ENCODE assay signal across 20 cellular contexts in genomic region chr11:118705796-118706545, GRCh38. TPM values are rescaled to one million over a fixed set of nuclear protein-coding genes. Genes with fewer than 3 reads are reported as not detected.
DNase-seq lines count a peak whose midpoint lies in the region; ATAC-seq, FAIRE-seq and TF ChIP-seq lines count a peak whose summit lies in the region.
"Had no signal": no experiment of that assay in that cellular context is flagged by ENCODE, and none has a peak within 500 bp of the region (broad histone marks: within the 10 kb centered on the region; RNA-seq: fewer than 3 reads in every experiment).

No MANE protein-coding gene starts in this region.

- no peaks in the 10 kb centered on the region for H3K79me2 ChIP-seq in K562 (ENCODE audit: control insufficient read depth, insufficient read depth, low read length)

- peaks cover 0 to 2% (median 0%) of the 10 kb centered on the region in 7 donors for H3K9me3 Mint-ChIP-seq in CD4-positive, CD25-positive, alpha-beta regulatory T cell
- H3K9me3 Mint-ChIP-seq in naive thymus-derived CD4-positive, alpha-beta T cell: peaks cover 0 to 3% (median 0%) of the 10 kb centered on the region in 11 donors
- H3K9me3 Mint-ChIP-seq in Calu3 (ENCODE audit: low read depth, unreplicated experiment): no peaks in the 10 kb centered on the region
- H3K9me3 Mint-ChIP-seq in activated CD8-positive, alpha-beta T cell treated with anti-CD3 and anti-CD28 coated beads, Interleukin-2, amount 10 ng/mL, durations not matched to agents 7 days and 5 days (ENCODE audit: insufficient read depth): no peaks in the 10 kb centered on the region

- H3K27me3 ChIP-seq in CD4-positive, CD25-positive, alpha-beta regulatory T cell (ENCODE audit: control insufficient read depth, insufficient read depth, low read length): no peaks in the 10 kb centered on the region
- no peaks in the 10 kb centered on the region for H3K27me3 ChIP-seq in K562 (ENCODE audit: control insufficient read depth in 2 of 2, insufficient read depth in 2 of 2, low read length in 2 of 2)
- no peaks in the 10 kb centered on the region for H3K27me3 ChIP-seq in naive thymus-derived CD4-positive, alpha-beta T cell (ENCODE audit: control insufficient read depth in 2 of 2, insufficient read depth in 2 of 2, low read length in 2 of 2)
- H3K27me3 ChIP-seq: Peyer's patch, right lobe of liver, suprapubic skin had no signal

- H3K4me1 Mint-ChIP-seq in CD4-positive, CD25-positive, alpha-beta regulatory T cell: peaks cover 18 to 63% (median 30%) of the 10 kb centered on the region in 4 donors
- peaks cover 19 to 59% (median 43%) of the 10 kb centered on the region in 7 donors for H3K4me1 Mint-ChIP-seq in naive thymus-derived CD4-positive, alpha-beta T cell
- no peaks in the 10 kb centered on the region for H3K4me1 Mint-ChIP-seq in Calu3 (ENCODE audit: low read depth, unreplicated experiment)
- peaks cover 21% of the 10 kb centered on the region for H3K4me1 Mint-ChIP-seq in activated CD8-positive, alpha-beta T cell treated with anti-CD3 and anti-CD28 coated beads, Interleukin-2, amount 10 ng/mL, durations not matched to agents 7 days and 5 days (ENCODE audit: low read depth)

- no peak overlapping the region for H3K4me2 ChIP-seq in K562 (ENCODE audit: insufficient read depth, low read length)

- ATAC-seq in CD4-positive, CD25-positive, alpha-beta regulatory T cell (ENCODE audit: low read depth in 2 of 2): peak in 1 of 2 donors; percentile 23
- ATAC-seq in K562 (no peak), Right ventricle myocardium superior (ENCODE audit: poor library complexity) (no peak)
- no peak for ATAC-seq in naive thymus-derived CD4-positive, alpha-beta T cell
- no peak for ATAC-seq in activated CD8-positive, alpha-beta T cell treated with anti-CD3 and anti-CD28 coated beads, Interleukin-2, amount 10 ng/mL, durations not matched to agents 7 days and 5 days

- H3K9me1 ChIP-seq in K562 (ENCODE audit: control insufficient read depth, insufficient read depth, low read length): no peaks in the 10 kb centered on the region

- H3K4me3 Mint-ChIP-seq in CD4-positive, CD25-positive, alpha-beta regulatory T cell: peak overlapping the region; percentile 51 to 83 (median 80)
- H3K4me3 Mint-ChIP-seq in naive thymus-derived CD4-positive, alpha-beta T cell: peak overlapping the region in 9 of 10 donors; percentile 55 to 84 (median 76)
- H3K4me3 Mint-ChIP-seq in Calu3 (ENCODE audit: low read depth, unreplicated experiment): no peak overlapping the region
- no peak overlapping the region for H3K4me3 Mint-ChIP-seq in activated CD8-positive, alpha-beta T cell treated with anti-CD3 and anti-CD28 coated beads, Interleukin-2, amount 10 ng/mL, durations not matched to agents 7 days and 5 days

- no peak for TF ChIP-seq CTCF in K562 (IDR thresholded peaks at IDR 0.05 in 2 of 3, conservative IDR thresholded peaks at IDR 0.05 in 1 of 3; ENCODE audit: insufficient read depth in 2 of 3, low read depth in 1 of 3, low read length in 3 of 3)
- TF ChIP-seq CTCF in Calu3 (IDR thresholded peaks at IDR 0.05; ENCODE audit: unreplicated experiment): no peak

- BruUV-seq in K562 (replicated peaks; lab: Mats Ljungman, UMichigan) (no TSS peak), Calu3 (replicated peaks; lab: Mats Ljungman, UMichigan) (no TSS peak)

- peak overlapping the region; percentile 64 for H2AFZ ChIP-seq in K562 (ENCODE audit: low read depth, low read length)

- H3K9ac ChIP-seq in K562 (ENCODE audit: insufficient read depth in 1 of 2, low read depth in 2 of 2, low read length in 2 of 2): no peak overlapping the region

- peaks cover 41% of the 10 kb centered on the region for H3K4me1 ChIP-seq in CD4-positive, CD25-positive, alpha-beta regulatory T cell (ENCODE audit: control insufficient read depth, insufficient read depth, low read length, poor library complexity, severe bottlenecking)
- H3K4me1 ChIP-seq in K562 (replicated peaks in 1 of 2; ENCODE audit: control insufficient read depth in 2 of 2, insufficient read depth in 2 of 2, low read length in 2 of 2): peaks cover 5 to 8% of the 10 kb centered on the region in 2 experiments; a peak in 3 of 5 replicates
- peaks cover 21 to 39% of the 10 kb centered on the region in 2 donors for H3K4me1 ChIP-seq in naive thymus-derived CD4-positive, alpha-beta T cell (ENCODE audit: control insufficient read depth in 2 of 2, insufficient read depth in 2 of 2, low read length in 2 of 2)
- H3K4me1 ChIP-seq: right lobe of liver had no signal

- H3K27me3 Mint-ChIP-seq in CD4-positive, CD25-positive, alpha-beta regulatory T cell: peaks cover 6% of the 10 kb centered on the region
- peaks cover 0 to 12% (median 0%) of the 10 kb centered on the region in 5 donors for H3K27me3 Mint-ChIP-seq in naive thymus-derived CD4-positive, alpha-beta T cell
- peaks cover 25% of the 10 kb centered on the region for H3K27me3 Mint-ChIP-seq in Calu3 (ENCODE audit: unreplicated experiment)
- peaks cover 22% of the 10 kb centered on the region for H3K27me3 Mint-ChIP-seq in activated CD8-positive, alpha-beta T cell treated with anti-CD3 and anti-CD28 coated beads, Interleukin-2, amount 10 ng/mL, durations not matched to agents 7 days and 5 days (ENCODE audit: low read depth)

- H3K27ac ChIP-seq in CD4-positive, CD25-positive, alpha-beta regulatory T cell (ENCODE audit: insufficient read depth, low read length, poor library complexity, severe bottlenecking): peak overlapping the region; percentile 63
- no peak overlapping the region for H3K27ac ChIP-seq in K562 (ENCODE audit: extremely low read depth, low read depth, low read length)
- peak overlapping the region; percentile 62 for H3K27ac ChIP-seq in naive thymus-derived CD4-positive, alpha-beta T cell (ENCODE audit: low read depth, low read length)
- H3K27ac ChIP-seq: Peyer's patch, right lobe of liver, suprapubic skin had no signal

- no peaks in the 10 kb centered on the region for H3K9me3 ChIP-seq in CD4-positive, CD25-positive, alpha-beta regulatory T cell (ENCODE audit: control insufficient read depth in 2 of 2, low read length in 2 of 2)
- H3K9me3 ChIP-seq in K562 (replicated peaks; ENCODE audit: control insufficient read depth, insufficient read depth, low read depth, low read length): no peaks in the 10 kb centered on the region
- no peaks in the 10 kb centered on the region for H3K9me3 ChIP-seq in naive thymus-derived CD4-positive, alpha-beta T cell (ENCODE audit: control insufficient read depth in 2 of 3, low read length in 3 of 3)
- H3K9me3 ChIP-seq: Peyer's patch, right lobe of liver, suprapubic skin had no signal

- FAIRE-seq in GM12892 (lab: Jason Lieb, UNC) (peak; percentile 38), K562 (lab: Jason Lieb, UNC) (no peak)
- FAIRE-seq: frontal cortex, GM12878, keratinocyte had no signal

- CTCF ChIA-PET in K562 (lab: Yijun Ruan, JAX; ENCODE audit: low intra/inter-chr PET ratio) (no interaction called here), Calu3 (lab: Charles Lee) (no interaction called here)
- CTCF ChIA-PET in naive thymus-derived CD4-positive, alpha-beta T cell (lab: Charles Lee): interaction anchor here (0.6 to 2.4 kb wide), 9 partner anchors 9 to 186 kb away, joined by 3 to 30 read pairs (median 4); no protein-coding TSS in a partner anchor
- CTCF ChIA-PET in activated CD8-positive, alpha-beta T cell treated with anti-CD3 and anti-CD28 coated beads, Interleukin-2, amount 10 ng/mL, durations not matched to agents 7 days and 5 days (lab: Charles Lee): interaction anchor here (0.9 to 3.7 kb wide), 3 partner anchors 11 to 127 kb away, joined by 3 to 40 read pairs (median 5); no protein-coding TSS in a partner anchor

- H3K4me3 ChIP-seq in CD4-positive, CD25-positive, alpha-beta regulatory T cell (ENCODE audit: low read depth, low read length): peak overlapping the region; percentile 44
- no peak overlapping the region for H3K4me3 ChIP-seq in K562
- no peak overlapping the region for H3K4me3 ChIP-seq in naive thymus-derived CD4-positive, alpha-beta T cell (ENCODE audit: low read length)
- H3K4me3 ChIP-seq: GM12878, Peyer's patch, right lobe of liver, suprapubic skin had no signal

- H3K27ac Mint-ChIP-seq in CD4-positive, CD25-positive, alpha-beta regulatory T cell: peak overlapping the region; percentile 95 to 97 (median 97)
- H3K27ac Mint-ChIP-seq in naive thymus-derived CD4-positive, alpha-beta T cell: peak overlapping the region; percentile 15 to 99 (median 95)
- no peak overlapping the region for H3K27ac Mint-ChIP-seq in Calu3 (ENCODE audit: unreplicated experiment)
- no peak overlapping the region for H3K27ac Mint-ChIP-seq in activated CD8-positive, alpha-beta T cell treated with anti-CD3 and anti-CD28 coated beads, Interleukin-2, amount 10 ng/mL, durations not matched to agents 7 days and 5 days

- in situ Hi-C loops in K562 (cut with MboI): no loop called here

- WGBS in K562 (ENCODE audit: insufficient coverage, low coverage, missing lambda C conversion rate): 71% methylated on average over 11 of the region's 12 CpGs

- no peaks in the 10 kb centered on the region for H3K36me3 ChIP-seq in CD4-positive, CD25-positive, alpha-beta regulatory T cell (ENCODE audit: control insufficient read depth, insufficient read depth, low read length)
- H3K36me3 ChIP-seq in K562 (ENCODE audit: control insufficient read depth, insufficient read depth, low read length): no peaks in the 10 kb centered on the region
- H3K36me3 ChIP-seq in naive thymus-derived CD4-positive, alpha-beta T cell (ENCODE audit: control insufficient read depth in 2 of 3, insufficient read depth in 3 of 3, low read length in 3 of 3): no peaks in the 10 kb centered on the region
- H3K36me3 ChIP-seq: Peyer's patch, right lobe of liver, suprapubic skin had no signal

- TF ChIP-seq POLR2A in GM12892 (IDR thresholded peaks at IDR 0.05; ENCODE audit: low read depth, low read length): no peak
- no peak for TF ChIP-seq POLR2A in K562 (conservative IDR thresholded peaks at IDR 0.05)

- TF ChIP-seq RAD21 in K562 (CRISPR knock-in tag; conservative IDR thresholded peaks at IDR 0.05 in 1 of 2, IDR thresholded peaks at IDR 0.05 in 1 of 2): no peak

- POLR2A ChIA-PET in K562 (lab: Yijun Ruan, JAX): interaction anchor here (0.6 to 0.9 kb wide), 2 partner anchors 14 to 441 kb away, joined by 3 read pairs; no protein-coding TSS in a partner anchor
- POLR2A ChIA-PET in naive thymus-derived CD4-positive, alpha-beta T cell (lab: Charles Lee): interaction anchor here (0.8 to 9.5 kb wide), 15 partner anchors 14 to 234 kb away, joined by 3 to 100 read pairs (median 4); partner anchors contain the start of genes BCL9L and DDX6
- POLR2A ChIA-PET in activated CD8-positive, alpha-beta T cell treated with anti-CD3 and anti-CD28 coated beads, Interleukin-2, amount 10 ng/mL, durations not matched to agents 7 days and 5 days (lab: Charles Lee): interaction anchor here (0.5 to 1.1 kb wide), 3 partner anchors 223 to 719 kb away, joined by 3 read pairs; no protein-coding TSS in a partner anchor

- TF ChIP-seq EP300 in K562 (IDR thresholded peaks at IDR 0.05; ENCODE audit: low read length): no peak

- H3K36me3 Mint-ChIP-seq in CD4-positive, CD25-positive, alpha-beta regulatory T cell: no peaks in the 10 kb centered on the region
- no peaks in the 10 kb centered on the region for H3K36me3 Mint-ChIP-seq in naive thymus-derived CD4-positive, alpha-beta T cell
- H3K36me3 Mint-ChIP-seq in Calu3 (ENCODE audit: insufficient read depth, unreplicated experiment): no peaks in the 10 kb centered on the region
- H3K36me3 Mint-ChIP-seq in activated CD8-positive, alpha-beta T cell treated with anti-CD3 and anti-CD28 coated beads, Interleukin-2, amount 10 ng/mL, durations not matched to agents 7 days and 5 days (ENCODE audit: low read depth): no peaks in the 10 kb centered on the region

- intact Hi-C loops in K562 (cut with micrococcal nuclease): no loop called here
- intact Hi-C loops in naive thymus-derived CD4-positive, alpha-beta T cell (cut with micrococcal nuclease): loop anchor here in 1 of 2 donors (2.0 kb wide), 1 partner anchor 15 kb away; no protein-coding TSS in a partner anchor
- intact Hi-C loops in Calu3 (cut with micrococcal nuclease; ENCODE audit: unreplicated experiment): no loop called here
- intact Hi-C loops in Right ventricle myocardium superior (cut with DNase I): no loop called here

- DNase-seq in CD4-positive, CD25-positive, alpha-beta regulatory T cell: no peak
- DNase-seq in GM12892 (ENCODE audit: insufficient read length): no peak
- peak in 1 of 4 experiments; percentile 4 for DNase-seq in K562 (ENCODE audit: extremely low read depth in 1 of 4, low spot score in 3 of 4)
- no peak for DNase-seq in naive thymus-derived CD4-positive, alpha-beta T cell
- DNase-seq in NCI-H345 (lab: John Stamatoyannopoulos, UW): no peak
- no peak for DNase-seq in Calu3
- no peak for DNase-seq in Right ventricle myocardium superior
- DNase-seq in activated CD8-positive, alpha-beta T cell treated with anti-CD3 and anti-CD28 coated beads, Interleukin-2, amount 10 ng/mL, durations not matched to agents 7 days and 5 days: no peak
- DNase-seq: DMS153, GOT3, MM.1S, NCI-H226, right lobe of liver, T1000 had no signal

- H4K20me1 ChIP-seq in K562 (replicated peaks; ENCODE audit: control insufficient read depth, insufficient read depth, low read length): no peaks in the 10 kb centered on the region

RNA-seq across cellular contexts. Expression of gene TREH, which starts 26.5 kb away (rescaled TPM):
- total RNA-seq in CD4-positive, CD25-positive, alpha-beta regulatory T cell: not detected
- not detected for polyA plus RNA-seq in CD4-positive, CD25-positive, alpha-beta regulatory T cell
- not detected for polyA plus RNA-seq in GM12892 (2012; ENCODE audit: missing spikeins)
- total RNA-seq in K562 (2011; cell fraction: chromatin; rRNA removed; ENCODE audit: low replicate concordance): not detected in 2 replicates
- total RNA-seq in K562 (2011; cell fraction: nucleolus; rRNA removed): not detected in 2 replicates
- not detected in 2 replicates for total RNA-seq in K562 (2011; cell fraction: nucleoplasm; rRNA removed)
- not detected in 2 replicates for total RNA-seq in K562 (2014; rRNA removed)
- total RNA-seq in K562 (2014; rRNA removed; fragmentation: Illumina TruSeq; extraction: Trizol): not detected in 2 replicates
- not detected in 2 replicates for total RNA-seq in K562 (2015; rRNA removed; fragmentation: Illumina TruSeq; extraction: Trizol)
- total RNA-seq in K562 (2021): not detected in 2 replicates
- not detected in 2 replicates for polyA plus RNA-seq in K562 (2011; rRNA removed)
- not detected in 2 replicates for polyA plus RNA-seq in K562 (2011; cell fraction: cytosol; rRNA removed)
- not detected in 2 replicates for polyA plus RNA-seq in K562 (2011; cell fraction: nucleus; rRNA removed)
- polyA plus RNA-seq in K562 (2012): 0.11 TPM in 1 of 2 replicates, not detected in the other
- polyA plus RNA-seq in K562 (2014; fragmentation: Illumina TruSeq; extraction: Trizol): not detected in 2 replicates
- under 1 TPM; 0.11 to 0.20 TPM for polyA plus RNA-seq in K562 (2014; fragmentation: Nextera tagmentation; extraction: Ambion mirVana)
- 0.09 TPM in 1 of 2 replicates, not detected in the other for polyA plus RNA-seq in K562 (2014; rRNA removed)
- polyA minus RNA-seq in K562 (2011; rRNA and poly(A)+ RNA removed): not detected in 2 replicates
- polyA minus RNA-seq in K562 (2011; cell fraction: cytosol; rRNA and poly(A)+ RNA removed): not detected in 2 replicates
- not detected in 2 replicates for polyA minus RNA-seq in K562 (2011; cell fraction: nucleus; rRNA and poly(A)+ RNA removed)
- not detected for total RNA-seq in naive thymus-derived CD4-positive, alpha-beta T cell
- polyA plus RNA-seq in naive thymus-derived CD4-positive, alpha-beta T cell: not detected
- 0.21 and 0.49 TPM in 2 replicates for total RNA-seq in Calu3 (2022)
- not detected for total RNA-seq in Right ventricle myocardium superior
- not detected for total RNA-seq in activated CD8-positive, alpha-beta T cell treated with anti-CD3 and anti-CD28 coated beads, Interleukin-2, amount 10 ng/mL, durations not matched to agents 7 days and 5 days
- total RNA-seq: activated CD8-positive, alpha-beta memory T cell treated with anti-CD3 and anti-CD28 coated beads for 36 hours; frontal cortex; GM12878; suprapubic skin had no signal
- polyA plus RNA-seq: GM12878, keratinocyte had no signal

Comparison
In these comparisons a context has a peak if more than half of its experiments do, and no peak if none do; other contexts are left out.
1. H3K27ac Mint-ChIP-seq: peak in CD4-positive, CD25-positive, alpha-beta regulatory T cell (3 of 3) and naive thymus-derived CD4-positive, alpha-beta T cell (9 of 9); none in Calu3 (single experiment) and activated CD8-positive, alpha-beta T cell treated with anti-CD3 and anti-CD28 coated beads, Interleukin-2, amount 10 ng/mL, durations not matched to agents 7 days and 5 days (single experiment).
2. H3K4me3 Mint-ChIP-seq: peak in CD4-positive, CD25-positive, alpha-beta regulatory T cell (4 of 4) and naive thymus-derived CD4-positive, alpha-beta T cell (9 of 10); none in Calu3 (single experiment) and activated CD8-positive, alpha-beta T cell treated with anti-CD3 and anti-CD28 coated beads, Interleukin-2, amount 10 ng/mL, durations not matched to agents 7 days and 5 days (single experiment).
3. CTCF ChIA-PET loops: an anchor here in naive thymus-derived CD4-positive, alpha-beta T cell (0.6 to 2.4 kb wide) and activated CD8-positive, alpha-beta T cell treated with anti-CD3 and anti-CD28 coated beads, Interleukin-2, amount 10 ng/mL, durations not matched to agents 7 days and 5 days (0.9 to 3.7 kb wide); none called in K562 and Calu3.